2 cellular contexts compared by ENCODE assay signal in genomic region chr12:104929368-104929767, GRCh38.
TF ChIP-seq lines count a peak whose summit lies in the region.

No MANE protein-coding gene starts in this region.

TF ChIP-seq in GM12891, 5 proteins besides CTCF, POLR2A, EP300 and RAD21:
- TF ChIP-seq POU2F2 (IDR thresholded peaks at IDR 0.05; ENCODE audit: low read depth, low read length), result no peak
- TF ChIP-seq POLR2AphosphoS5 (IDR thresholded peaks at IDR 0.05; ENCODE audit: low read depth, low read length), result no peak
- TF ChIP-seq SPI1 (IDR thresholded peaks at IDR 0.05; ENCODE audit: low read depth, low read length), result no peak
- no peak for TF ChIP-seq TAF1 (IDR thresholded peaks at IDR 0.05; ENCODE audit: low read depth, low read length)
- TF ChIP-seq PAX5 (IDR thresholded peaks at IDR 0.05; ENCODE audit: insufficient read depth, low read length, severe bottlenecking), result no peak

TF ChIP-seq in HepG2, 621 proteins besides CTCF, POLR2A, EP300 and RAD21:
- no peak for TF ChIP-seq BCL6 (CRISPR knock-in tag; IDR thresholded peaks at IDR 0.05)
- no peak for TF ChIP-seq ZNF678 (CRISPR knock-in tag; IDR thresholded peaks at IDR 0.05)
- 0 out of 2 replicates have a peak, but pooled peaks have one; percentile 11 for TF ChIP-seq SAP130 (CRISPR knock-in tag; IDR thresholded peaks at IDR 0.05; ENCODE audit: low read depth)
- peak; percentile 77 for TF ChIP-seq TCF7 (IDR thresholded peaks at IDR 0.05; ENCODE audit: low read depth)
- TF ChIP-seq ZMYM4 (CRISPR knock-in tag; IDR thresholded peaks at IDR 0.05), result 0 out of 2 replicates have a peak, but pooled peaks have one; percentile 18
- no peak for TF ChIP-seq MBNL3 (CRISPR knock-in tag; conservative IDR thresholded peaks at IDR 0.05)
- peak; percentile 43; the same call in 1 of the 2 replicates for TF ChIP-seq BHLHE40 (IDR thresholded peaks at IDR 0.05; ENCODE audit: low read length)
- TF ChIP-seq HOMEZ (CRISPR knock-in tag; IDR thresholded peaks at IDR 0.05; ENCODE audit: low read depth), result peak; percentile 66; the same call in 1 of the 2 replicates
- peak; percentile 51 for TF ChIP-seq ARID5B (CRISPR knock-in tag; IDR thresholded peaks at IDR 0.05)
- peak; percentile 60; the same call in 1 of the 2 replicates for TF ChIP-seq ZNF644 (CRISPR knock-in tag; IDR thresholded peaks at IDR 0.05; ENCODE audit: low read depth)
- no peak for TF ChIP-seq NR2F6 (IDR thresholded peaks at IDR 0.05)
- peak; percentile 32; the same call in 1 of the 2 replicates for TF ChIP-seq NR2F6 (CRISPR knock-in tag; IDR thresholded peaks at IDR 0.05)
- peak; percentile 54 for TF ChIP-seq HNF4A (CRISPR knock-in tag; IDR thresholded peaks at IDR 0.05)
- 0 out of 2 replicates have a peak, but pooled peaks have one; percentile 42 for TF ChIP-seq ELF3 (CRISPR knock-in tag; IDR thresholded peaks at IDR 0.05)
- TF ChIP-seq ZC3H13 (CRISPR knock-in tag; IDR thresholded peaks at IDR 0.05), result no peak
- TF ChIP-seq ELF1 (CRISPR knock-in tag; IDR thresholded peaks at IDR 0.05), result 0 out of 2 replicates have a peak, but pooled peaks have one; percentile 19
- TF ChIP-seq GATAD2A (CRISPR knock-in tag; IDR thresholded peaks at IDR 0.05), result peak; percentile 25; the same call in 1 of the 2 replicates
- TF ChIP-seq POGZ (CRISPR knock-in tag; IDR thresholded peaks at IDR 0.05), result 0 out of 2 replicates have a peak, but pooled peaks have one; percentile 33
- 0 out of 2 replicates have a peak, but pooled peaks have one; percentile 72 for TF ChIP-seq HIC2 (CRISPR knock-in tag; IDR thresholded peaks at IDR 0.05; ENCODE audit: low read depth)
- peak; percentile 16 for TF ChIP-seq TEAD3 (CRISPR knock-in tag; optimal IDR thresholded peaks at IDR 0.05; ENCODE audit: borderline replicate concordance)
